Comparison of ENCODE assay signal across 19 cellular contexts in the genomic region with DNA sequence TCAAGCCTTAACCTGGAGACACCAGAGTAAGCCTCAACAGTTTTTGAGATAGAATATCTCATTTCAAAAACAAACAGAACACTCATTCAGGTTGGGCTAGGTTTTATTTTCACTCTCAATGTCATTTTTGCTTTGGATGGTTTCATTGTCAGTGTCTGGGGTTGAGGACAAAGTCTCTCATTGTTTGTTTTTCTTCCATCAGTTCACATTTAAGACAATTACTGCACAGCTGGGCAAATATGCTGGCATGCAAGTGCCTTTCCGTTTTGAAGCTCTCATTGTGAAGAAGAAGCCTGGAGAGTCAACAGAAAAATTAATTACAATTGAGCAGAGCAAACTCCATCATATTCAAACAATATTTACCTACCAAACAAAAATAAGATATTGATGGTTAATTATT.
A peak's percentile ranks its signal among the peaks of the same experiment; 100 is the strongest.
DNase-seq lines count a peak whose midpoint lies in the region; ATAC-seq, FAIRE-seq and TF ChIP-seq lines count a peak whose summit lies in the region.
"Had no signal": no experiment of that assay in that cellular context is flagged by ENCODE, and none has a peak within 500 bp of the region (broad histone marks: within the 10 kb centered on the region; RNA-seq: fewer than 3 reads in every experiment).

No MANE protein-coding gene starts in this region.

- 52% methylated on average over 1 of the region's 1 CpG for WGBS in hepatocyte (ENCODE audit: low lambda C conversion rate, missing lambda C conversion rate)

- no peaks in the 10 kb centered on the region for H3K27me3 Mint-ChIP-seq in progenitor cell of endocrine pancreas

- no peaks in the 10 kb centered on the region for H3K27me3 ChIP-seq in hepatocyte
- H3K27me3 ChIP-seq: ascending aorta, BLaER1, colonic mucosa, ovary, spleen had no signal

- H3K36me3 Mint-ChIP-seq in progenitor cell of endocrine pancreas (ENCODE audit: insufficient read depth) = no peaks in the 10 kb centered on the region

- no peak for TF ChIP-seq CTCF in progenitor cell of endocrine pancreas (IDR thresholded peaks at IDR 0.05; ENCODE audit: unreplicated experiment)
- TF ChIP-seq CTCF in hepatocyte (IDR thresholded peaks at IDR 0.05; ENCODE audit: poor library complexity) = no peak

- no peak overlapping the region for H3K27ac ChIP-seq in hepatocyte
- H3K27ac ChIP-seq: ascending aorta, BLaER1, colonic mucosa, ovary, spleen had no signal

- no peaks in the 10 kb centered on the region for H3K79me2 ChIP-seq in hepatocyte

- no peaks in the 10 kb centered on the region for H3K36me3 ChIP-seq in hepatocyte (replicated peaks; ENCODE audit: insufficient read depth, low read depth)
- H3K36me3 ChIP-seq: ascending aorta, BLaER1, colonic mucosa, ovary, spleen had no signal

- H3K4me1 Mint-ChIP-seq in progenitor cell of endocrine pancreas (ENCODE audit: low read depth) = peaks cover 14% of the 10 kb centered on the region

- no peak overlapping the region for H2AFZ ChIP-seq in hepatocyte

- H3K4me3 ChIP-seq in hepatocyte = no peak overlapping the region
- H3K4me3 ChIP-seq: ascending aorta, BLaER1, colonic mucosa, ovary, spleen had no signal

- peak; percentile 24 for DNase-seq in NCI-H1048 (lab: John Stamatoyannopoulos, UW)
- DNase-seq in NCI-H2107 (lab: John Stamatoyannopoulos, UW) = peak; percentile 76
- peak; percentile 95 to 96 for DNase-seq in SHP77 (lab: John Stamatoyannopoulos, UW)
- DNase-seq in progenitor cell of endocrine pancreas (ENCODE audit: low spot score, unreplicated experiment) = no peak
- DNase-seq in RCC 7860 (ENCODE audit: low spot score) = no peak
- no peak for DNase-seq in OCI-M2 (lab: John Stamatoyannopoulos, UW; ENCODE audit: unreplicated experiment)
- no peak for DNase-seq in hepatocyte (ENCODE audit: low spot score)
- DNase-seq: activated effector memory CD4-positive, alpha-beta T cell treated with Interleukin-2 at 50 U/mL for 16 hours; colonic mucosa; kidney glomerular epithelial cell; ovary; spleen; stimulated activated naive CD4-positive, alpha-beta T cell treated with Interleukin-2 at 50 U/mL for 16 hours; SW 1271 had no signal

- H4K20me1 ChIP-seq in hepatocyte (ENCODE audit: insufficient read depth, poor library complexity, severe bottlenecking) = no peaks in the 10 kb centered on the region
- H4K20me1 ChIP-seq: BLaER1 had no signal

- no peaks in the 10 kb centered on the region for H3K4me1 ChIP-seq in hepatocyte (ENCODE audit: insufficient read depth)
- H3K4me1 ChIP-seq: ascending aorta, BLaER1, colonic mucosa, spleen had no signal

- no peaks in the 10 kb centered on the region for H3K9me3 ChIP-seq in hepatocyte (ENCODE audit: low read depth)
- H3K9me3 ChIP-seq: ascending aorta, BLaER1, colonic mucosa, ovary had no signal

- no peaks in the 10 kb centered on the region for H3K9me2 ChIP-seq in hepatocyte (replicated peaks; ENCODE audit: insufficient read depth)

- FAIRE-seq in RCC 7860 (lab: Jason Lieb, UNC) = no peak
- FAIRE-seq: GM12892 had no signal

- H3K4me3 Mint-ChIP-seq in progenitor cell of endocrine pancreas (ENCODE audit: low read depth) = no peak overlapping the region

- H3K9me3 Mint-ChIP-seq in progenitor cell of endocrine pancreas (ENCODE audit: low read depth) = peaks cover 12% of the 10 kb centered on the region

- no peak overlapping the region for H3K4me2 ChIP-seq in hepatocyte
- H3K4me2 ChIP-seq: BLaER1 had no signal

- H3K27ac Mint-ChIP-seq in progenitor cell of endocrine pancreas = peak overlapping the region; percentile 56

- ATAC-seq in HG02623 (IDR thresholded peaks at IDR 0.05; ENCODE audit: unreplicated experiment) = no peak
- ATAC-seq: HCT116 had no signal

Comparison
In these comparisons a context has a peak if more than half of its experiments do, and no peak if none do; other contexts are left out.
1. DNase-seq: peak in NCI-H1048 (single experiment), NCI-H2107 (single experiment) and SHP77 (2 of 2); none in progenitor cell of endocrine pancreas (single experiment), RCC 7860 (single experiment), OCI-M2 (single experiment) and hepatocyte (single experiment).